ENCODE assay signal across 26 cellular contexts in genomic region chr10:125423569-125423968, GRCh38.
"Had no signal": no experiment of that assay in that cellular context is flagged by ENCODE, and none has a peak within 500 bp of the region (broad histone marks: within the 10 kb centered on the region; RNA-seq: fewer than 3 reads in every experiment).

No MANE protein-coding gene starts in this region.

- DNase-seq: stimulated activated CD4-positive, alpha-beta T cell treated with anti-CD3 and anti-CD28 coated beads, Interleukin-2, amount 100 ng/mL, for 48 hours; stimulated activated CD4-positive, alpha-beta T cell treated with anti-CD3 and anti-CD28 coated beads, Interleukin-4, amount 100 ng/mL, for 1 hour; stimulated activated CD4-positive, alpha-beta T cell treated with anti-CD3 and anti-CD28 coated beads, Interleukin-4, amount 100 ng/mL, for 24 hours; stimulated activated CD4-positive, alpha-beta T cell treated with anti-CD3 and anti-CD28 coated beads, Interleukin-4, amount 100 ng/mL, for 4 hours; stimulated activated CD8-positive, alpha-beta memory T cell treated with anti-CD3 and anti-CD28 coated beads, Interleukin-4, amount 100 ng/mL, for 48 hours; stimulated activated naive B cell treated with anti-CD40 and anti-IgM and Interleukin-4, amounts not matched to agents 10 μg/mL and 1 μg/mL and 100 μg/mL, for 72 hours; stimulated activated naive CD4-positive, alpha-beta T cell; stimulated activated naive CD4-positive, alpha-beta T cell treated with Interleukin-2 at 50 U/mL for 16 hours; stimulated activated naive CD8-positive, alpha-beta T cell treated with anti-CD3 and anti-CD28 coated beads, Interleukin-15, amount 100 ng/mL, for 72 hours; stimulated activated naive CD8-positive, alpha-beta T cell treated with anti-CD3 and anti-CD28 coated beads, Interleukin-15, Interleukin-2, amounts not matched to agents 100 U/mL and 50 U/mL, for 24 hours; stomach; substantia nigra; testis; thyroid gland; transverse colon; trophoblast cell; upper lobe of left lung; upper lobe of right lung; uterus had no signal

- H3K9me3 ChIP-seq: suprapubic skin, testis, thoracic aorta, thyroid gland, tibial artery, transverse colon, upper lobe of left lung, upper lobe of right lung, uterus, vagina had no signal

- H3K27ac ChIP-seq: stomach, suprapubic skin, testis, thoracic aorta, thyroid gland, tibial artery, tibial nerve, transverse colon, upper lobe of left lung, upper lobe of right lung, uterus, vagina had no signal

- H3K36me3 ChIP-seq: stomach, suprapubic skin, thoracic aorta, thyroid gland, tibial artery, tibial nerve, transverse colon, upper lobe of left lung, upper lobe of right lung, uterus, vagina had no signal

- H3K4me1 ChIP-seq: stomach, suprapubic skin, testis, thyroid gland, tibial artery, tibial nerve, transverse colon, upper lobe of left lung, upper lobe of right lung, uterus, vagina had no signal

- H3K27me3 ChIP-seq: stomach, suprapubic skin, testis, thyroid gland, tibial artery, tibial nerve, transverse colon, upper lobe of left lung, upper lobe of right lung, uterus, vagina had no signal

- H3K4me3 ChIP-seq: stomach, suprapubic skin, testis, thoracic aorta, thyroid gland, tibial artery, tibial nerve, transverse colon, upper lobe of left lung, upper lobe of right lung, uterus, vagina had no signal

- ATAC-seq: stimulated activated effector memory CD8-positive, alpha-beta T cell treated with anti-CD3 and anti-CD28 coated beads, Interleukin-12 subunit alpha, Interleukin-12 subunit beta, amount 100 ng/mL, for 72 hours; stimulated activated memory B cell treated with anti-CD40 and anti-IgM and Interleukin-4, amounts not matched to agents 10 μg/mL and 1 μg/mL and 100 μg/mL, for 72 hours; stimulated activated naive B cell treated with anti-CD40 and anti-IgM and Interleukin-4, amounts not matched to agents 10 μg/mL and 1 μg/mL and 100 μg/mL, for 72 hours; stimulated activated naive CD8-positive, alpha-beta T cell treated with anti-CD3 and anti-CD28 coated beads, Interleukin-15, amount 100 ng/mL, for 72 hours; stimulated activated naive CD8-positive, alpha-beta T cell treated with anti-CD3 and anti-CD28 coated beads, Interleukin-15, Interleukin-2, amounts not matched to agents 100 U/mL and 50 U/mL, for 24 hours; upper lobe of right lung had no signal
